In genomic region chr17:41553987-41554680, GRCh38 we compare ENCODE assay signal across 20 cellular contexts. TPM values are rescaled to one million over a fixed set of nuclear protein-coding genes. Genes with fewer than 3 reads are reported as not detected.
DNase-seq lines count a peak whose midpoint lies in the region; ATAC-seq lines count a peak whose summit lies in the region.
"Had no signal": no experiment of that assay in that cellular context is flagged by ENCODE, and none has a peak within 500 bp of the region (broad histone marks: within the 10 kb centered on the region; RNA-seq: fewer than 3 reads in every experiment).

No MANE protein-coding gene starts in this region.

- DNase-seq in adipocyte (ENCODE audit: low read depth) (peak; percentile 27), posterior vena cava (ENCODE audit: low spot score) (peak; percentile 55), 8988T (no peak)
- DNase-seq: activated CD4-positive, alpha-beta T cell treated with anti-CD3 and anti-CD28 coated beads, Interleukin-2, amount 10 ng/mL, durations not matched to agents 7 days and 5 days; activated CD8-positive, alpha-beta memory T cell treated with anti-CD3 and anti-CD28 coated beads, Interleukin-2, amount 50 U/mL, for 48 hours; activated naive CD4-positive, alpha-beta T cell treated with anti-CD3 and anti-CD28 coated beads for 36 hours; effector memory CD8-positive, alpha-beta T cell; H9; hippocampal formation; kidney glomerular epithelial cell; mesendoderm; NCI-H1048; NCI-H510A treated with DMSO at 0.1 percent for 48 hours; psoas muscle; spleen had no signal

- no peak for ATAC-seq in HG02763 (IDR thresholded peaks at IDR 0.05; ENCODE audit: unreplicated experiment)
- ATAC-seq: effector memory CD8-positive, alpha-beta T cell; natural killer cell treated with Interleukin-12 subunit alpha and Interleukin-12 subunit beta and Interleukin-15 and Interleukin-18, amount 100 ng/mL, for 72 hours; psoas muscle had no signal

- no peak overlapping the region for H3K4me3 ChIP-seq in adipocyte (ENCODE audit: low read length)
- H3K4me3 ChIP-seq: psoas muscle, spleen, thoracic aorta had no signal

- intact Hi-C loops in posterior vena cava (cut with DNase I): loop anchor here in 1 of 2 donors (5.0 kb wide), 1 partner anchor 93 kb away; no protein-coding TSS in a partner anchor

- peaks cover 11% of the 10 kb centered on the region for H3K27me3 ChIP-seq in adipocyte (replicated peaks; ENCODE audit: control insufficient read depth, insufficient read depth, low read length)

- peak overlapping the region; percentile 57 for H3K9ac ChIP-seq in adipocyte (ENCODE audit: low read length)
- H3K9ac ChIP-seq: KMS-11 had no signal

- peaks cover 37% of the 10 kb centered on the region for H3K4me1 ChIP-seq in adipocyte (ENCODE audit: control insufficient read depth, insufficient read depth, low read length)

- H3K36me3 ChIP-seq in adipocyte (ENCODE audit: control insufficient read depth, insufficient read depth, low read length, severe bottlenecking): no peaks in the 10 kb centered on the region
- H3K36me3 ChIP-seq: spleen, thoracic aorta had no signal

- H3K9me3 ChIP-seq in adipocyte (ENCODE audit: control insufficient read depth, low read length): no peaks in the 10 kb centered on the region
- H3K9me3 ChIP-seq: psoas muscle, spleen, thoracic aorta had no signal

RNA-seq across cellular contexts. Expression of gene KRT9, which starts 17.7 kb away (rescaled TPM):
- total RNA-seq in posterior vena cava: not detected
- total RNA-seq: activated CD4-positive, alpha-beta T cell treated with anti-CD3 and anti-CD28 coated beads, Interleukin-2, amount 10 ng/mL, durations not matched to agents 7 days and 5 days; activated naive CD4-positive, alpha-beta T cell treated with anti-CD3 and anti-CD28 coated beads for 36 hours; chondrocyte; H9; natural killer cell treated with Interleukin-12 subunit alpha and Interleukin-12 subunit beta and Interleukin-15 and Interleukin-18, amount 100 ng/mL, for 72 hours; psoas muscle; spleen had no signal

RNA-seq across cellular contexts. Expression of gene KRT19, which starts 26.0 kb away (rescaled TPM):
- 1 to 10 TPM; 1.6 to 3.6 TPM for total RNA-seq in posterior vena cava
- total RNA-seq: activated CD4-positive, alpha-beta T cell treated with anti-CD3 and anti-CD28 coated beads, Interleukin-2, amount 10 ng/mL, durations not matched to agents 7 days and 5 days; activated naive CD4-positive, alpha-beta T cell treated with anti-CD3 and anti-CD28 coated beads for 36 hours; natural killer cell treated with Interleukin-12 subunit alpha and Interleukin-12 subunit beta and Interleukin-15 and Interleukin-18, amount 100 ng/mL, for 72 hours had no signal

RNA-seq across cellular contexts. Expression of gene KRT14, which starts 32.6 kb away (rescaled TPM):
- total RNA-seq in posterior vena cava: 1 to 10 TPM; 1.3 to 2.0 TPM
- total RNA-seq: activated CD4-positive, alpha-beta T cell treated with anti-CD3 and anti-CD28 coated beads, Interleukin-2, amount 10 ng/mL, durations not matched to agents 7 days and 5 days; activated naive CD4-positive, alpha-beta T cell treated with anti-CD3 and anti-CD28 coated beads for 36 hours; H9; natural killer cell treated with Interleukin-12 subunit alpha and Interleukin-12 subunit beta and Interleukin-15 and Interleukin-18, amount 100 ng/mL, for 72 hours had no signal

RNA-seq across cellular contexts. Expression of gene KRT15, which starts 35.4 kb away (rescaled TPM):
- total RNA-seq in posterior vena cava: not detected
- total RNA-seq: activated CD4-positive, alpha-beta T cell treated with anti-CD3 and anti-CD28 coated beads, Interleukin-2, amount 10 ng/mL, durations not matched to agents 7 days and 5 days; activated naive CD4-positive, alpha-beta T cell treated with anti-CD3 and anti-CD28 coated beads for 36 hours; chondrocyte; natural killer cell treated with Interleukin-12 subunit alpha and Interleukin-12 subunit beta and Interleukin-15 and Interleukin-18, amount 100 ng/mL, for 72 hours; spleen had no signal

RNA-seq across cellular contexts. Expression of gene KRT13, which starts 48.7 kb away (rescaled TPM):
- not detected for total RNA-seq in posterior vena cava
- total RNA-seq: activated CD4-positive, alpha-beta T cell treated with anti-CD3 and anti-CD28 coated beads, Interleukin-2, amount 10 ng/mL, durations not matched to agents 7 days and 5 days; activated naive CD4-positive, alpha-beta T cell treated with anti-CD3 and anti-CD28 coated beads for 36 hours; chondrocyte; H9; natural killer cell treated with Interleukin-12 subunit alpha and Interleukin-12 subunit beta and Interleukin-15 and Interleukin-18, amount 100 ng/mL, for 72 hours; spleen had no signal
